In the genomic region with DNA sequence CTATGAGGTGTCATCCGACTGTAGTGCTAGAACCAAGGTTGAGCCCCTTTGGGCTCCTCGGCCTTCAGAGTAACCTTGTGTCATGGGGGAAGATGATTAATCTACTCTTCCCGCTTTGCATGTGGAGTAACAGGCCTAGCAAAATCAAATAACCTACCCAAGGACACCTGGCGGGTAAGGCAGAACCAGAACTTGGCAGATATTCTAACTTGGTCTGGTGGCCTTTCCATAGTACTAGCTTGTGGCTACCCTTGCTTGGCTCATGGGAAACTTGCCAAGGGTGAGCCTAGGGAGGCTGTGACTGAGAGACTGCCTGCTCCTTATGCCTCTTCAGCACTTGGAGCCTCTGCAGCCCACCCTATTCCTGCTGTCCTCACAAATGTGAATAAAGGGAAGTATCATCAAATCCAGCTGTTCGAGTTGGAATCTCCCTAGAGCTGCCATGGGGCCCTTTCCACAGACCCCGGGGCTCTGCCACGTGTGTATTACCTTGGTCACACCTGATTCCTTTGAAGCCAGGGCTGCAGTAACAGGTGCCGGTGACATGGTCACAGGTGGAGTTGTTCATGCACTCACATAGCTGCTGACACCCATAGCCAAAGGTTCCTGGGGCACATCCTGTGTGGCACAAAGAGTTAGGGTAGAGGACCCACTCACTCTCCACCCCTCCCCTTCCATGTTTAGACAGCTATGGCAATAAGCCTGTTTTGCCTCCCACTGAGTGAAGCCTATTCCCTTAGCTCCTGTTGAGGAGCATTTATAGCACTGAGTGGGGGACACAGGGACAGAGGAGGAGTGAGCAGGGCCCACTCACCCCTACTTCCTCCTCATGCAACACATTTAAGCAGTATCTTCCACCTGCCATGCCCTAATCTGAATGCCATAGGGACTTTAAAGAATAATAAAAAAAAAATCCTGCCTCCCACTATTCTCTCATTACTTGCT, we compare ENCODE assay signal across 33 cellular contexts. TPM values are rescaled to one million over a fixed set of nuclear protein-coding genes. Genes with fewer than 3 reads are reported as not detected.
DNase-seq lines count a peak whose midpoint lies in the region; ATAC-seq, FAIRE-seq and TF ChIP-seq lines count a peak whose summit lies in the region.
"Had no signal": no experiment of that assay in that cellular context is flagged by ENCODE, and none has a peak within 500 bp of the region (broad histone marks: within the 10 kb centered on the region; RNA-seq: fewer than 3 reads in every experiment).

No MANE protein-coding gene starts in this region.

- peaks cover 7% of the 10 kb centered on the region for H3K4me1 ChIP-seq in CD4-positive, alpha-beta memory T cell (ENCODE audit: insufficient read depth, low read length)
- H3K4me1 ChIP-seq in body of pancreas (peaks cover 34% of the 10 kb centered on the region), pancreas (peaks cover 0 to 21% (median 14%) of the 10 kb centered on the region in 3 donors)
- H3K4me1 ChIP-seq: breast epithelium, vagina had no signal

- peaks cover 5 to 10% of the 10 kb centered on the region in 2 donors for H3K36me3 Mint-ChIP-seq in CD4-positive, alpha-beta memory T cell
- H3K36me3 Mint-ChIP-seq in activated CD4-positive, alpha-beta T cell treated with anti-CD3 and anti-CD28 coated beads for 36 hours (ENCODE audit: low read depth): peaks cover 4% of the 10 kb centered on the region
- H3K36me3 Mint-ChIP-seq: activated CD8-positive, alpha-beta memory T cell treated with anti-CD3 and anti-CD28 coated beads, Interleukin-2, amount 10 ng/mL, durations not matched to agents 7 days and 5 days had no signal

- no peaks in the 10 kb centered on the region for H3K27me3 ChIP-seq in CD4-positive, alpha-beta memory T cell (ENCODE audit: insufficient read depth, low read length)
- H3K27me3 ChIP-seq in body of pancreas: no peaks in the 10 kb centered on the region
- no peaks in the 10 kb centered on the region for H3K27me3 ChIP-seq in pancreas
- H3K27me3 ChIP-seq: breast epithelium, thyroid gland, vagina had no signal

- CTCF ChIA-PET in CD4-positive, alpha-beta memory T cell (lab: Charles Lee; ENCODE audit: partially characterized antibody): no interaction called here
- CTCF ChIA-PET in activated CD4-positive, alpha-beta T cell treated with anti-CD3 and anti-CD28 coated beads for 36 hours (lab: Charles Lee): no interaction called here

- DNase-seq in CD4-positive, alpha-beta memory T cell: no peak
- peak; percentile 50 for DNase-seq in NAMALWA (ENCODE audit: low spot score)
- peak in 3 of 4 donors; percentile 48 to 71 (median 64) for DNase-seq in body of pancreas
- peak in 3 of 6 donors; percentile 46 to 58 (median 54) for DNase-seq in pancreas
- no peak for DNase-seq in activated gamma-delta T cell treated with Interleukin-2 at 50 U/mL for 16 hours
- DNase-seq in activated CD4-positive, alpha-beta T cell treated with anti-CD3 and anti-CD28 coated beads for 36 hours: no peak
- DNase-seq in head of caudate nucleus: no peak
- DNase-seq: activated CD4-positive, CD25-positive, alpha-beta regulatory T cell; activated CD8-positive, alpha-beta memory T cell treated with anti-CD3 and anti-CD28 coated beads, Interleukin-2, amount 10 ng/mL, durations not matched to agents 7 days and 5 days; activated T-cell treated with anti-CD3 and anti-CD28 coated beads, Interleukin-2, amount 50 U/mL, for 72 hours; amygdala; COR-L47; DMS79; effector CD4-positive, alpha-beta T cell; GDM1; H9; hypothalamus; immature natural killer cell; mesendoderm; MV-4-11; NCI-H1436 treated with DMSO at 0.1 percent for 48 hours; NCI-H2081 treated with DMSO at 0.1 percent for 48 hours; NCI-H226; NCI-H774; posterior cingulate gyrus; right cardiac atrium; stimulated activated CD4-positive, alpha-beta T cell treated with anti-CD3 and anti-CD28 coated beads, Interleukin-1b, Interleukin-23, amount 100 ng/mL, for 48 hours; thyroid gland had no signal

- TF ChIP-seq POLR2A in body of pancreas (IDR thresholded peaks at IDR 0.05): no peak

- no peak overlapping the region for H3K4me3 ChIP-seq in CD4-positive, alpha-beta memory T cell (ENCODE audit: low read length in 2 of 2)
- no peak overlapping the region for H3K4me3 ChIP-seq in body of pancreas
- no peak overlapping the region for H3K4me3 ChIP-seq in pancreas
- H3K4me3 ChIP-seq: breast epithelium, thyroid gland, vagina had no signal

- intact Hi-C loops in CD4-positive, alpha-beta memory T cell (cut with micrococcal nuclease): no loop called here
- intact Hi-C loops in body of pancreas (cut with DNase I): no loop called here
- intact Hi-C loops in pancreas (cut with DNase I): no loop called here
- intact Hi-C loops in activated CD4-positive, alpha-beta T cell treated with anti-CD3 and anti-CD28 coated beads for 36 hours (cut with DNase I, micrococcal nuclease): loop anchor here in 1 of 2 experiments (5.0 kb wide), 1 partner anchor 43 kb away; no protein-coding TSS in a partner anchor
- intact Hi-C loops in head of caudate nucleus (cut with DNase I): loop anchor here (5.0 kb wide), 1 partner anchor 372 kb away; no protein-coding TSS in a partner anchor

- peak; percentile 28 for ATAC-seq in body of pancreas
- ATAC-seq in pancreas: peak; percentile 43 to 67 (median 62)
- ATAC-seq in activated CD4-positive, alpha-beta T cell treated with anti-CD3 and anti-CD28 coated beads for 36 hours: no peak
- ATAC-seq: activated CD8-positive, alpha-beta memory T cell treated with anti-CD3 and anti-CD28 coated beads, Interleukin-2, amount 10 ng/mL, durations not matched to agents 7 days and 5 days; activated T-cell treated with anti-CD3 and anti-CD28 coated beads, Interleukin-2, amount 50 U/mL, for 72 hours; left lobe of liver had no signal

- no peaks in the 10 kb centered on the region for H3K36me3 ChIP-seq in CD4-positive, alpha-beta memory T cell (ENCODE audit: insufficient read depth, low read length)
- H3K36me3 ChIP-seq in body of pancreas (replicated peaks in 1 of 2; ENCODE audit: insufficient read depth in 1 of 2, low read depth in 2 of 2) (no peaks in the 10 kb centered on the region), pancreas (no peaks in the 10 kb centered on the region)
- H3K36me3 ChIP-seq: breast epithelium, vagina had no signal

- no peaks in the 10 kb centered on the region for H3K27me3 Mint-ChIP-seq in CD4-positive, alpha-beta memory T cell
- no peaks in the 10 kb centered on the region for H3K27me3 Mint-ChIP-seq in activated CD4-positive, alpha-beta T cell treated with anti-CD3 and anti-CD28 coated beads for 36 hours
- H3K27me3 Mint-ChIP-seq: activated CD8-positive, alpha-beta memory T cell treated with anti-CD3 and anti-CD28 coated beads, Interleukin-2, amount 10 ng/mL, durations not matched to agents 7 days and 5 days; activated naive CD4-positive, alpha-beta T cell treated with anti-CD3 and anti-CD28 coated beads, Interleukin-2, amount 50 U/mL, for 24 hours had no signal

- peaks cover 6 to 25% (median 9%) of the 10 kb centered on the region in 4 donors for H3K4me1 Mint-ChIP-seq in CD4-positive, alpha-beta memory T cell
- peaks cover 31% of the 10 kb centered on the region for H3K4me1 Mint-ChIP-seq in activated CD4-positive, alpha-beta T cell treated with anti-CD3 and anti-CD28 coated beads for 36 hours
- H3K4me1 Mint-ChIP-seq: immature natural killer cell had no signal

- no peak for FAIRE-seq in pancreas (lab: Jason Lieb, UNC)
- FAIRE-seq: TTC549 had no signal

- no peaks in the 10 kb centered on the region for H3K9me3 Mint-ChIP-seq in CD4-positive, alpha-beta memory T cell
- no peaks in the 10 kb centered on the region for H3K9me3 Mint-ChIP-seq in activated CD4-positive, alpha-beta T cell treated with anti-CD3 and anti-CD28 coated beads for 36 hours (ENCODE audit: low read depth)
- H3K9me3 Mint-ChIP-seq: activated naive CD4-positive, alpha-beta T cell treated with anti-CD3 and anti-CD28 coated beads, Interleukin-2, amount 50 U/mL, for 24 hours; activated T-cell treated with anti-CD3 and anti-CD28 coated beads, Interleukin-2, amount 50 U/mL, for 72 hours; H9; immature natural killer cell had no signal

- H3K27ac ChIP-seq in CD4-positive, alpha-beta memory T cell (ENCODE audit: low read depth, low read length): no peak overlapping the region
- H3K27ac ChIP-seq in body of pancreas (peak overlapping the region; percentile 40 to 62 (median 49)), pancreas (peak overlapping the region in 3 of 4 donors; percentile 33 to 37 (median 34))
- H3K27ac ChIP-seq: breast epithelium, thyroid gland, vagina had no signal

- peak overlapping the region in 5 of 7 donors; percentile 2 to 64 (median 9) for H3K27ac Mint-ChIP-seq in CD4-positive, alpha-beta memory T cell
- H3K27ac Mint-ChIP-seq in activated CD4-positive, alpha-beta T cell treated with anti-CD3 and anti-CD28 coated beads for 36 hours: no peak overlapping the region
- H3K27ac Mint-ChIP-seq: activated CD8-positive, alpha-beta memory T cell treated with anti-CD3 and anti-CD28 coated beads, Interleukin-2, amount 10 ng/mL, durations not matched to agents 7 days and 5 days; activated naive CD4-positive, alpha-beta T cell treated with anti-CD3 and anti-CD28 coated beads, Interleukin-2, amount 50 U/mL, for 24 hours; activated T-cell treated with anti-CD3 and anti-CD28 coated beads, Interleukin-2, amount 50 U/mL, for 72 hours; immature natural killer cell had no signal

- no peaks in the 10 kb centered on the region for H3K9me3 ChIP-seq in CD4-positive, alpha-beta memory T cell (ENCODE audit: control insufficient read depth in 1 of 2, low read length in 2 of 2)
- H3K9me3 ChIP-seq in body of pancreas: no peaks in the 10 kb centered on the region
- no peaks in the 10 kb centered on the region for H3K9me3 ChIP-seq in pancreas
- H3K9me3 ChIP-seq: breast epithelium, thyroid gland, vagina had no signal

- TF ChIP-seq CTCF in body of pancreas (IDR thresholded peaks at IDR 0.05): no peak
- no peak for TF ChIP-seq CTCF in pancreas (IDR thresholded peaks at IDR 0.05)

- no peak overlapping the region for H3K4me3 Mint-ChIP-seq in CD4-positive, alpha-beta memory T cell
- no peak overlapping the region for H3K4me3 Mint-ChIP-seq in activated CD4-positive, alpha-beta T cell treated with anti-CD3 and anti-CD28 coated beads for 36 hours
- H3K4me3 Mint-ChIP-seq: activated CD8-positive, alpha-beta memory T cell treated with anti-CD3 and anti-CD28 coated beads, Interleukin-2, amount 10 ng/mL, durations not matched to agents 7 days and 5 days; activated naive CD4-positive, alpha-beta T cell treated with anti-CD3 and anti-CD28 coated beads, Interleukin-2, amount 50 U/mL, for 24 hours; activated T-cell treated with anti-CD3 and anti-CD28 coated beads, Interleukin-2, amount 50 U/mL, for 72 hours; H9; immature natural killer cell had no signal

- POLR2A ChIA-PET in CD4-positive, alpha-beta memory T cell (lab: Charles Lee; ENCODE audit: partially characterized antibody): no interaction called here
- POLR2A ChIA-PET in activated CD4-positive, alpha-beta T cell treated with anti-CD3 and anti-CD28 coated beads for 36 hours (lab: Charles Lee): no interaction called here

- 28 to 32% methylated on average over 3 to 8 of the region's 8 CpGs for WGBS in body of pancreas, 2 donors
- 26 to 27% methylated on average over 8 of the region's 8 CpGs for WGBS in pancreas, 2 donors

RNA-seq across cellular contexts. Expression of a gene that starts 46.0 kb away (rescaled TPM):
- total RNA-seq in CD4-positive, alpha-beta memory T cell: 10 to 100 TPM; 84.7 to 95.8 TPM
- polyA plus RNA-seq in CD4-positive, alpha-beta memory T cell: 100 to 1,000 TPM; 247 to 265 TPM
- total RNA-seq in body of pancreas (10 to 100 TPM; 35.3 to 39.4 TPM), pancreas (10 to 100 TPM; 46.3 to 98.4 (median 62.0) TPM)
- polyA plus RNA-seq in pancreas: 10 to 100 TPM; 19.8 to 92.0 TPM
- total RNA-seq in activated CD4-positive, alpha-beta T cell treated with anti-CD3 and anti-CD28 coated beads for 36 hours: 100 to 1,000 TPM; 129 to 142 TPM

Comparison
In these comparisons a context has a peak if more than half of its experiments do, and no peak if none do; other contexts are left out.
1. DNase-seq: peak in NAMALWA (single experiment) and body of pancreas (3 of 4); none in CD4-positive, alpha-beta memory T cell (0 of 5), activated gamma-delta T cell treated with Interleukin-2 at 50 U/mL for 16 hours (single experiment), activated CD4-positive, alpha-beta T cell treated with anti-CD3 and anti-CD28 coated beads for 36 hours (single experiment) and head of caudate nucleus (0 of 42).